16 cellular contexts compared by ENCODE assay signal in genomic region chr6:101509556-101509955, GRCh38.
DNase-seq lines count a peak whose midpoint lies in the region; ATAC-seq and TF ChIP-seq lines count a peak whose summit lies in the region.
"Had no signal": no experiment of that assay in that cellular context is flagged by ENCODE, and none has a peak within 500 bp of the region (broad histone marks: within the 10 kb centered on the region; RNA-seq: fewer than 3 reads in every experiment).

No MANE protein-coding gene starts in this region.

- TF ChIP-seq POLR2A in right lobe of liver (IDR thresholded peaks at IDR 0.05): no peak

- H3K27me3 ChIP-seq in right lobe of liver: no peaks in the 10 kb centered on the region
- H3K27me3 ChIP-seq: BLaER1, SJCRH30 had no signal

- no peaks in the 10 kb centered on the region for H3K4me1 ChIP-seq in right lobe of liver
- H3K4me1 ChIP-seq: SJCRH30 had no signal

- H3K36me3 ChIP-seq in right lobe of liver: no peaks in the 10 kb centered on the region
- H3K36me3 ChIP-seq: BLaER1, SJCRH30 had no signal

- no peak overlapping the region for H3K4me3 ChIP-seq in right lobe of liver
- H3K4me3 ChIP-seq: BLaER1, SJCRH30 had no signal

- TF ChIP-seq CTCF in right lobe of liver (IDR thresholded peaks at IDR 0.05): no peak

- intact Hi-C loops in right lobe of liver (cut with DNase I): no loop called here

- H3K27ac ChIP-seq in right lobe of liver: no peak overlapping the region
- H3K27ac ChIP-seq: BLaER1, SJCRH30 had no signal

- no peak for ATAC-seq in HG02759 (IDR thresholded peaks at IDR 0.05; ENCODE audit: unreplicated experiment)
- no peak for ATAC-seq in right lobe of liver
- no peak for ATAC-seq in GM21737 (IDR thresholded peaks at IDR 0.05; ENCODE audit: unreplicated experiment)
- ATAC-seq: CD8-positive, alpha-beta T cell; HepG2 had no signal

- H3K9me3 ChIP-seq in right lobe of liver: no peaks in the 10 kb centered on the region
- H3K9me3 ChIP-seq: BLaER1, SJCRH30 had no signal

- peak; percentile 9 for DNase-seq in GM03348 (ENCODE audit: low spot score)
- DNase-seq in NCI-H226: peak; percentile 8
- DNase-seq in fibroblast of peridontal ligament (ENCODE audit: extremely low read depth): peak; percentile 5
- no peak for DNase-seq in NCI-H526 (lab: John Stamatoyannopoulos, UW)
- no peak for DNase-seq in right lobe of liver
- DNase-seq: CD8-positive, alpha-beta T cell; NCI-H146; NCI-H2227 treated with DMSO at 0.1 percent for 48 hours; NCI-H69; NK-92 treated with Interleukin-12 subunit alpha and Interleukin-12 subunit beta, amount 100 ng/mL, for 24 hours; OCI-M1; SJCRH30 had no signal

Comparison
In these comparisons a context has a peak if more than half of its experiments do, and no peak if none do; other contexts are left out.
1. DNase-seq: peak in GM03348 (single experiment), NCI-H226 (single experiment) and fibroblast of peridontal ligament (single experiment); none in NCI-H526 (0 of 2) and right lobe of liver (0 of 3).